Comparison of ENCODE assay signal across 13 cellular contexts in genomic region chr12:503111-503761, GRCh38. TPM values are rescaled to one million over a fixed set of nuclear protein-coding genes. Genes with fewer than 3 reads are reported as not detected.
DNase-seq lines count a peak whose midpoint lies in the region; ATAC-seq, FAIRE-seq and TF ChIP-seq lines count a peak whose summit lies in the region.
"Had no signal": no experiment of that assay in that cellular context is flagged by ENCODE, and none has a peak within 500 bp of the region (broad histone marks: within the 10 kb centered on the region; RNA-seq: fewer than 3 reads in every experiment).

No MANE protein-coding gene starts in this region.

- H3K36me3 ChIP-seq in ascending aorta: no peaks in the 10 kb centered on the region
- no peaks in the 10 kb centered on the region for H3K36me3 ChIP-seq in keratinocyte (ENCODE audit: control insufficient read depth in 2 of 2, extremely low read depth in 1 of 2, insufficient read depth in 2 of 2, low read length in 2 of 2)
- H3K36me3 ChIP-seq in skeletal muscle tissue (ENCODE audit: control insufficient read depth in 3 of 3, insufficient read depth in 3 of 3, low read length in 3 of 3): no peaks in the 10 kb centered on the region

- DNase-seq in HuH-7.5 (ENCODE audit: low spot score) (peak; percentile 54), ascending aorta (ENCODE audit: low spot score in 2 of 2) (no peak), keratinocyte (ENCODE audit: low read depth, low spot score) (peak; percentile 92), AML-193 (lab: John Stamatoyannopoulos, UW) (no peak), SW 1271 (lab: John Stamatoyannopoulos, UW) (no peak)
- DNase-seq: activated T-cell treated with anti-CD3 and anti-CD28 coated beads, Interleukin-2, amount 50 U/mL, for 72 hours; NCI-H1105; T-cell had no signal

- H3K9me1 ChIP-seq in keratinocyte (ENCODE audit: control insufficient read depth, extremely low read depth, insufficient read depth, low read length): no peaks in the 10 kb centered on the region

- peak overlapping the region; percentile 67 for H3K4me2 ChIP-seq in keratinocyte (ENCODE audit: control insufficient read depth, extremely low read depth, insufficient read depth, low read depth, low read length)

- no peaks in the 10 kb centered on the region for H4K20me1 ChIP-seq in keratinocyte (ENCODE audit: control insufficient read depth, extremely low read depth, insufficient read depth, low read length)

- H3K27me3 ChIP-seq in ascending aorta (no peaks in the 10 kb centered on the region), keratinocyte (ENCODE audit: control insufficient read depth, extremely low read depth, insufficient read depth, low read length) (no peaks in the 10 kb centered on the region), skeletal muscle tissue (ENCODE audit: control insufficient read depth in 3 of 3, insufficient read depth in 3 of 3, low read length in 3 of 3) (no peaks in the 10 kb centered on the region)

- H3K79me2 ChIP-seq in keratinocyte (ENCODE audit: control insufficient read depth, insufficient read depth, low read length): no peaks in the 10 kb centered on the region

- H2AFZ ChIP-seq in keratinocyte (ENCODE audit: control insufficient read depth, low read length): peak overlapping the region; percentile 63

- H3K27ac ChIP-seq in ascending aorta: peak overlapping the region; percentile 3 to 14
- H3K27ac ChIP-seq in keratinocyte (ENCODE audit: control insufficient read depth, insufficient read depth, low read length): peak overlapping the region; percentile 70
- peak overlapping the region; percentile 94 for H3K27ac ChIP-seq in skeletal muscle tissue (ENCODE audit: low read depth, low read length)

- dilution Hi-C loops in keratinocyte (cut with MboI; ENCODE audit: extremely low pct_ligation_motif_present, low sequenced_read_pairs): no loop called here

- ATAC-seq in GM18867 (IDR thresholded peaks at IDR 0.05; ENCODE audit: unreplicated experiment) (no peak), HG03196 (IDR thresholded peaks at IDR 0.05; ENCODE audit: unreplicated experiment) (no peak)
- ATAC-seq: activated T-cell treated with anti-CD3 and anti-CD28 coated beads, Interleukin-2, amount 50 U/mL, for 72 hours; T-cell had no signal

- H3K4me3 ChIP-seq in ascending aorta (no peak overlapping the region), keratinocyte (ENCODE audit: control insufficient read depth in 2 of 3, extremely low read depth in 1 of 3, insufficient read depth in 2 of 3, low read depth in 1 of 3, low read length in 3 of 3) (no peak overlapping the region), skeletal muscle tissue (ENCODE audit: low read length in 3 of 3) (peak overlapping the region in 2 of 3 donors; percentile 50 to 60)

- peaks cover 0 to 13% of the 10 kb centered on the region in 2 donors for H3K4me1 ChIP-seq in ascending aorta
- peaks cover 7% of the 10 kb centered on the region for H3K4me1 ChIP-seq in keratinocyte (ENCODE audit: control insufficient read depth, extremely low read depth, insufficient read depth, low read length)
- H3K4me1 ChIP-seq in skeletal muscle tissue (ENCODE audit: control insufficient read depth in 3 of 3, insufficient read depth in 3 of 3, low read length in 3 of 3): peaks cover 11 to 47% (median 40%) of the 10 kb centered on the region in 3 donors

- intact Hi-C loops in ascending aorta (cut with DNase I): no loop called here

- H3K9me3 ChIP-seq in ascending aorta (no peaks in the 10 kb centered on the region), keratinocyte (ENCODE audit: control insufficient read depth, low read depth, low read length) (no peaks in the 10 kb centered on the region), skeletal muscle tissue (ENCODE audit: control insufficient read depth in 3 of 3, low read length in 3 of 3) (no peaks in the 10 kb centered on the region)

- TF ChIP-seq CTCF in ascending aorta (IDR thresholded peaks at IDR 0.05) (no peak), keratinocyte (optimal IDR thresholded peaks at IDR 0.05 in 1 of 3, IDR thresholded peaks at IDR 0.05 in 1 of 3, conservative IDR thresholded peaks at IDR 0.05 in 1 of 3; ENCODE audit: extremely low read depth in 1 of 3, insufficient read depth in 2 of 3, low read length in 3 of 3) (no peak)

- FAIRE-seq in keratinocyte (lab: Jason Lieb, UNC): peak; percentile 99
- FAIRE-seq: endometrium, GM19239 had no signal

- H3K9ac ChIP-seq in keratinocyte (ENCODE audit: control insufficient read depth, extremely low read depth, insufficient read depth, low read length) (peak overlapping the region; percentile 38), skeletal muscle tissue (ENCODE audit: low read depth in 1 of 3, low read length in 3 of 3) (peak overlapping the region in 2 of 3 donors; percentile 58 to 72)

RNA-seq across cellular contexts. Expression of gene B4GALNT3, which starts 43.5 kb away (rescaled TPM):
- total RNA-seq in ascending aorta (10.4 TPM), skeletal muscle tissue (4.2 TPM)
- polyA plus RNA-seq in keratinocyte: 7.5 to 14.6 TPM (median 8.4 TPM) in 3 replicates
- polyA plus RNA-seq in keratinocyte (2011; ENCODE audit: low read depth): 9.6 TPM
- 5.0 and 5.1 TPM in 2 replicates for polyA plus RNA-seq in keratinocyte (2011; cell fraction: cytosol; rRNA removed)
- 30.3 TPM in 2 replicates for polyA plus RNA-seq in keratinocyte (2011; cell fraction: nucleus; rRNA removed)
- polyA plus RNA-seq in keratinocyte (2012; ENCODE audit: low replicate concordance): 6.2 and 25.6 TPM in 2 replicates
- polyA minus RNA-seq in keratinocyte: 14.4 to 17.2 TPM (median 14.7 TPM) in 3 replicates
- polyA minus RNA-seq in keratinocyte (2011; cell fraction: cytosol; rRNA and poly(A)+ RNA removed): 5.6 TPM
- polyA minus RNA-seq in keratinocyte (2011; cell fraction: nucleus; rRNA and poly(A)+ RNA removed): 15.7 and 27.1 TPM in 2 replicates

Comparison
In these comparisons a context has a peak if more than half of its experiments do, and no peak if none do; other contexts are left out.
1. DNase-seq: peak in HuH-7.5 (single experiment) and keratinocyte (single experiment); none in ascending aorta (0 of 2), AML-193 (0 of 2) and SW 1271 (0 of 2).
2. H3K27ac ChIP-seq: peak in every context shown above with its lines; median percentile 94 in skeletal muscle tissue; 70 in keratinocyte; 8 in ascending aorta.
3. H3K4me3 ChIP-seq: peak in skeletal muscle tissue (2 of 3); none in ascending aorta (0 of 2) and keratinocyte (0 of 3).